Comparison of ENCODE assay signal across 8 cellular contexts in the genomic region with DNA sequence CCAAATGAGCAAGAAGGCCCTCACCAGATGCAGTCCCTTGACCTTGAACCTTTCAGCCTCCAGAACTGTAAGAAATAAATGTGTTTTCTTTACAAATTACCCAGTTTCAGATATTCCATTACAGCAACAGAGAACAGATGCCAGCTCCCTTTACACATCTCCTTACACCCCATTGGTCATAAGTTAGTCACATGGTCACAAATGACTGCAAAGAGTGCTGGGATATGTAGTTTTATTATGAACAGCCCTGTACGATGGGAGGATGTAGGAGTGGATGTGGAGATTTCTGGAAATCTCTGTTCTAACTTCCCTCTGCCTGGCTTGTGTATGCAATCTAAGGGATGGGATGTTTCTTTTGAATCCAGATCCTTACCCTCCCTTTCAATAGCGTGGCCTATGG. TPM values are rescaled to one million over a fixed set of nuclear protein-coding genes. Genes with fewer than 3 reads are reported as not detected.
DNase-seq lines count a peak whose midpoint lies in the region; ATAC-seq and TF ChIP-seq lines count a peak whose summit lies in the region.

No MANE protein-coding gene starts in this region.

- ATAC-seq in CD4-positive, alpha-beta T cell (ENCODE audit: poor library complexity), result peak; percentile 88
- ATAC-seq in GM19328 (IDR thresholded peaks at IDR 0.05; ENCODE audit: unreplicated experiment), result peak; percentile 67
- peak; percentile 64 for ATAC-seq in lung (ENCODE audit: insufficient read depth, low FRiP score)
- no peak for ATAC-seq in HG03342 (IDR thresholded peaks at IDR 0.05; ENCODE audit: unreplicated experiment)

- H3K36me3 ChIP-seq in adipocyte (ENCODE audit: control insufficient read depth, insufficient read depth, low read length, severe bottlenecking) (no peaks in the 10 kb centered on the region), lung (ENCODE audit: control insufficient read depth in 2 of 2, insufficient read depth in 2 of 2, low read length in 2 of 2) (no peaks in the 10 kb centered on the region)

- H3K9me3 ChIP-seq in CD4-positive, alpha-beta T cell (ENCODE audit: control insufficient read depth, low read length), result no peaks in the 10 kb centered on the region
- H3K9me3 ChIP-seq in adipocyte (ENCODE audit: control insufficient read depth, low read length) (no peaks in the 10 kb centered on the region), lung (ENCODE audit: control insufficient read depth in 2 of 2, insufficient read depth in 1 of 2, low read length in 1 of 2) (no peaks in the 10 kb centered on the region)

- no peak overlapping the region for H3K27ac ChIP-seq in CD4-positive, alpha-beta T cell (ENCODE audit: low read depth, low read length)
- H3K27ac ChIP-seq in lung (ENCODE audit: low read depth in 1 of 2, low read length in 1 of 2), result no peak overlapping the region

- H3K27me3 ChIP-seq in CD4-positive, alpha-beta T cell (ENCODE audit: control insufficient read depth, insufficient read depth, low read length), result no peaks in the 10 kb centered on the region
- peaks cover 37% of the 10 kb centered on the region for H3K27me3 ChIP-seq in adipocyte (replicated peaks; ENCODE audit: control insufficient read depth, insufficient read depth, low read length)
- no peaks in the 10 kb centered on the region for H3K27me3 ChIP-seq in lung (ENCODE audit: control insufficient read depth, insufficient read depth)

- WGBS in lung, 2 donors, result 46 to 47% methylated on average over 2 of the region's 2 CpGs

- no peak overlapping the region for H3K9ac ChIP-seq in adipocyte (ENCODE audit: low read length)

- POLR2A ChIA-PET in CD4-positive, alpha-beta T cell (lab: Charles Lee), result no interaction called here

- H3K27me3 Mint-ChIP-seq in CD4-positive, alpha-beta T cell, result peaks cover 21% of the 10 kb centered on the region

- H3K4me1 ChIP-seq in adipocyte (ENCODE audit: control insufficient read depth, insufficient read depth, low read length) (no peaks in the 10 kb centered on the region), lung (ENCODE audit: control insufficient read depth in 2 of 2, insufficient read depth in 2 of 2, low read length in 2 of 2) (no peaks in the 10 kb centered on the region)

- DNase-seq in CD4-positive, alpha-beta T cell, result peak in 1 of 10 experiments; percentile 2
- DNase-seq in NCI-H2081 treated with DMSO at 0.1 percent for 48 hours (lab: John Stamatoyannopoulos, UW), result peak; percentile 27
- DNase-seq in adipocyte (ENCODE audit: low read depth), result peak; percentile 48
- DNase-seq in lung (ENCODE audit: low spot score), result no peak
- no peak for DNase-seq in central memory CD4-positive, alpha-beta T cell
- DNase-seq in RPMI8226, result no peak

- H3K36me3 Mint-ChIP-seq in CD4-positive, alpha-beta T cell (ENCODE audit: low read depth), result no peaks in the 10 kb centered on the region

- intact Hi-C loops in CD4-positive, alpha-beta T cell (cut with DNase I, micrococcal nuclease), result no loop called here

- no peaks in the 10 kb centered on the region for H3K4me1 Mint-ChIP-seq in CD4-positive, alpha-beta T cell (ENCODE audit: low read depth)

- H3K27ac Mint-ChIP-seq in CD4-positive, alpha-beta T cell, result no peak overlapping the region

- CTCF ChIA-PET in CD4-positive, alpha-beta T cell (lab: Charles Lee), result interaction anchor here (1.1 to 1.8 kb wide), 2 partner anchors 9 to 13 kb away, joined by 5 to 6 read pairs; a partner anchor contains a TSS

- no peak for TF ChIP-seq CTCF in CD4-positive, alpha-beta T cell (IDR thresholded peaks at IDR 0.05)
- TF ChIP-seq CTCF in lung (IDR thresholded peaks at IDR 0.05; ENCODE audit: control extremely low read depth, extremely low read depth), result no peak

- H3K4me3 Mint-ChIP-seq in CD4-positive, alpha-beta T cell, result no peak overlapping the region

- no peaks in the 10 kb centered on the region for H3K9me3 Mint-ChIP-seq in CD4-positive, alpha-beta T cell

- H3K4me3 ChIP-seq in adipocyte (ENCODE audit: low read length) (no peak overlapping the region), lung (no peak overlapping the region)

RNA-seq across cellular contexts. Expression of a gene that starts 13.3 kb away (rescaled TPM):
- 1,000 to 10,000 TPM; 2,305 to 2,531 TPM for total RNA-seq in CD4-positive, alpha-beta T cell
- total RNA-seq in lung, result 1,000 to 10,000 TPM in 1 of 2 donors, 100 to 1,000 TPM in 1; 686 to 1,416 TPM
- 1,000 to 10,000 TPM in 1 of 2 donors, 100 to 1,000 TPM in 1; 765 to 2,752 TPM for polyA plus RNA-seq in lung

RNA-seq across cellular contexts. Expression of a gene that starts 23.2 kb away (rescaled TPM):
- 1 to 10 TPM; 4.4 to 5.4 TPM for total RNA-seq in CD4-positive, alpha-beta T cell
- total RNA-seq in lung, result 10 to 100 TPM in 1 of 2 donors, 1 to 10 TPM in 1; 7.5 to 10.6 TPM
- polyA plus RNA-seq in lung, result 1 to 10 TPM; 2.3 to 3.3 TPM

Comparison
In these comparisons a context has a peak if more than half of its experiments do, and no peak if none do; other contexts are left out.
1. DNase-seq: peak in NCI-H2081 treated with DMSO at 0.1 percent for 48 hours (single experiment) and adipocyte (single experiment); none in lung (single experiment), central memory CD4-positive, alpha-beta T cell (single experiment) and RPMI8226 (single experiment).